In the genomic region with DNA sequence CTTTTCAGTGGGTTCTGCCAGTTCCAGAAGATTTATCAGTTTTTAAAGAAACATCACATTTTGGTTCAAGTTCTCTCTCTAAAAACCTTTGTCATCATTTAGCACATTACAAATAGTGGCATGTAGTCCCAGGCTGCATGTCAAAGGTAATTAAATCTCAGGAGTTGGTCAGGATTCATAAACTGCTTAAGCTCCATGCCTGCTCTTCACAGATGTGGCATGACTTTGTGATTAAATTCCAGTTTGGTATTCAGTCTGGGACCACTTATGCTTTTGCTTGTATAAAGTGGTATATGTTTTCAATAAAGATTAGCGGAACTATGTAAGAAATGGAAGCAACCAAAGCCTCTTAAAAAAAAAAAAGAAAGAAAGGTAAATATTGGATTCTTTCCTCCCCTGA, we compare ENCODE assay signal across 31 cellular contexts.
"Had no signal": no experiment of that assay in that cellular context is flagged by ENCODE, and none has a peak within 500 bp of the region (broad histone marks: within the 10 kb centered on the region; RNA-seq: fewer than 3 reads in every experiment).

No MANE protein-coding gene starts in this region.

- H3K4me3 ChIP-seq: left lung, lower lobe of right lung, neural progenitor cell, psoas muscle, skin epidermis, stomach, testis, thyroid gland, transverse colon, upper lobe of left lung, vagina had no signal

- H2AFZ ChIP-seq: neural progenitor cell, parathyroid adenoma had no signal

- H3K4me2 ChIP-seq: neural progenitor cell had no signal

- DNase-seq: hypothalamus; immature natural killer cell; kidney; left colon; left lung; lower lobe of right lung; mammary epithelial cell; mesenchymal stem cell; naive B cell; natural killer cell; nephron progenitor cell; occipital lobe; psoas muscle; right cardiac atrium; stimulated activated CD4-positive, alpha-beta T cell treated with anti-CD3 and anti-CD28 coated beads, Interleukin-12 subunit alpha, Interleukin-12 subunit beta, amount 100 ng/mL, for 4 hours; stimulated activated CD4-positive, alpha-beta T cell treated with anti-CD3 and anti-CD28 coated beads, Interleukin-15, amount 100 ng/mL, for 24 hours; stimulated activated CD4-positive, alpha-beta T cell treated with anti-CD3 and anti-CD28 coated beads, Interleukin-2, amount 100 ng/mL, for 24 hours; stimulated activated CD4-positive, alpha-beta T cell treated with anti-CD3 and anti-CD28 coated beads, Interleukin-4, amount 100 ng/mL, for 1 hour; stimulated activated naive B cell treated with anti-CD40 and anti-IgM and Interleukin-4, amounts not matched to agents 10 μg/mL and 1 μg/mL and 100 μg/mL, for 72 hours; stimulated activated naive CD8-positive, alpha-beta T cell treated with anti-CD3 and anti-CD28 coated beads, Interleukin-15, Interleukin-2, amounts not matched to agents 100 U/mL and 50 U/mL, for 24 hours; stomach; testis; thyroid gland; transverse colon; upper lobe of left lung had no signal

- H3K4me1 ChIP-seq: left lung, lower lobe of right lung, parathyroid adenoma, psoas muscle, transverse colon, upper lobe of left lung, vagina had no signal

- H3K9ac ChIP-seq: neural progenitor cell, parathyroid adenoma had no signal

- H3K27me3 ChIP-seq: left lung, neural progenitor cell, neutrophil, stomach, testis, thyroid gland, transverse colon, upper lobe of left lung, vagina had no signal

- H3K79me2 ChIP-seq: parathyroid adenoma had no signal

- ATAC-seq: left colon; left lung; lower lobe of right lung; natural killer cell; psoas muscle; right cardiac atrium; sciatic nerve; stimulated activated naive B cell treated with anti-CD40 and anti-IgM and Interleukin-4, amounts not matched to agents 10 μg/mL and 1 μg/mL and 100 μg/mL, for 72 hours; stimulated activated naive CD8-positive, alpha-beta T cell treated with anti-CD3 and anti-CD28 coated beads, Interleukin-15, Interleukin-2, amounts not matched to agents 100 U/mL and 50 U/mL, for 24 hours had no signal

- H3K9me3 ChIP-seq: left lung, lower lobe of right lung, neutrophil, psoas muscle, stomach, testis, thyroid gland, transverse colon, upper lobe of left lung, vagina had no signal

- H3K36me3 ChIP-seq: lower lobe of right lung, neural progenitor cell, stomach, thyroid gland, transverse colon, upper lobe of left lung, vagina had no signal

- H3K27ac ChIP-seq: left lung, lower lobe of right lung, neural progenitor cell, neutrophil, parathyroid adenoma, psoas muscle, skin epidermis, stomach, testis, thyroid gland, transverse colon, upper lobe of left lung, vagina had no signal
